Comparison of ENCODE assay signal across 1 cellular context in the genomic region with DNA sequence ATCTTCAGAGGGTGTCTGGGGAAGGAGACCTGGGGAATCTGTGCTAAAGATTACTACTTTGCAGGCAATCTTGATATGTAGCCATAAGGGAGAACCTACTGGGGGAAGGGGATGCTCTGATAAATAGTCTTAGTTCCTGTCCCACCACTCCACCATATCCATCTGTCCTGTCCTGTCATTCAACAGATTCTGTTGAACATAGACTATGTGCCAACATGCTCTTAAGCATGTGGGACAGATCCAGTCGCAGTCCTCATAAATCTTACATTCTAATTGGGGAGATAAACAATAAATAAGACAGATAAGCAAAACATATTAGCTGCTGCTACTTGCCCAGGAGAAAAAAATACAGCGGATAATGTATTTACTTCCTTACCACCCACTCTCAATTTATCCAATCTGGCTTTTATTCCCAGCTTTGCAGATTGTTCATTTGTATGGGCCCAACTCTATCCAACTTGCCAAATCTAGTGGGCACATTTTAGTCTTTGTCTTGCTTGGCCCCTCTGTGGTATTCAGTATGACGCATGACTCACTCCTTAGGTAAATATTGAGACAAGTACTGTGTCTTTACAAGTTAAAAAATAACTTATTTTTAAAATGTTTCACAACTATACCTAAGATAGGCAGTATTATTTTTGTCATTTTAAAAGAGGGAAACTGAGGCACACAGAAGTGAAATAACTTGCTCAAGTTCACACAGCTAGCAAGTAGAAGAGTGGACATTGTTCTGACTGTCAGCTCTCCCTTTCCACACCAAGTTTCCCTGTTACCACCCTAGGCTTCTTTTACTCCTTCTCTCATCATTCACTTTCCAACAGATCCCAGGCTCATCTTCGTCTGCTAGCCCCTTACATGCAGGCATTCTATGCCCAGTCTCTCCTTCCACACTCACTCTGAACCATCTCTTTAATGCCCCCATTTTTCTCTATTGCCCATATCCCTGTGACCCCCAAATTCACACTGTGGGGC.
TF ChIP-seq lines count a peak whose summit lies in the region.

No MANE protein-coding gene starts in this region.

TF ChIP-seq in HepG2, 621 proteins besides CTCF, POLR2A, EP300 and RAD21 (continued from another document and continues in another):
- TF ChIP-seq, protein P1, sequence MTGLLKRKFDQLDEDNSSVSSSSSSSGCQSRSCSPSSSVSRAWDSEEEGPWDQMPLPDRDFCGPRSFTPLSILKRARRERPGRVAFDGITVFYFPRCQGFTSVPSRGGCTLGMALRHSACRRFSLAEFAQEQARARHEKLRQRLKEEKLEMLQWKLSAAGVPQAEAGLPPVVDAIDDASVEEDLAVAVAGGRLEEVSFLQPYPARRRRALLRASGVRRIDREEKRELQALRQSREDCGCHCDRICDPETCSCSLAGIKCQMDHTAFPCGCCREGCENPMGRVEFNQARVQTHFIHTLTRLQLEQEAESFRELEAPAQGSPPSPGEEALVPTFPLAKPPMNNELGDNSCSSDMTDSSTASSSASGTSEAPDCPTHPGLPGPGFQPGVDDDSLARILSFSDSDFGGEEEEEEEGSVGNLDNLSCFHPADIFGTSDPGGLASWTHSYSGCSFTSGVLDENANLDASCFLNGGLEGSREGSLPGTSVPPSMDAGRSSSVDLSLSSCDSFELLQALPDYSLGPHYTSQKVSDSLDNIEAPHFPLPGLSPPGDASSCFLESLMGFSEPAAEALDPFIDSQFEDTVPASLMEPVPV (CRISPR knock-in tag; IDR thresholded peaks at IDR 0.05), result no peak
- TF ChIP-seq SIN3A (IDR thresholded peaks at IDR 0.05; ENCODE audit: borderline replicate concordance, low read depth, low read length) (no peak), MEF2D (CRISPR knock-in tag; IDR thresholded peaks at IDR 0.05) (no peak), SMAD3 (CRISPR knock-in tag; IDR thresholded peaks at IDR 0.05) (0 out of 2 replicates have a peak, but pooled peaks have one; percentile 19), JUNB (CRISPR knock-in tag; IDR thresholded peaks at IDR 0.05; ENCODE audit: borderline replicate concordance) (peak; percentile 97), PTBP1 (IDR thresholded peaks at IDR 0.05; ENCODE audit: low read depth, low read length, poor library complexity, severe bottlenecking) (no peak), KLF6 (CRISPR knock-in tag; IDR thresholded peaks at IDR 0.05) (no peak), MZF1 (CRISPR knock-in tag; IDR thresholded peaks at IDR 0.05; ENCODE audit: borderline replicate concordance) (no peak), ZNF30 (CRISPR knock-in tag; IDR thresholded peaks at IDR 0.05) (no peak), DPF2 (CRISPR knock-in tag; IDR thresholded peaks at IDR 0.05; ENCODE audit: borderline replicate concordance, low read depth) (peak; percentile 57; the same call in 1 of the 2 replicates), SP1 (IDR thresholded peaks at IDR 0.05) (no peak), SP1 (CRISPR knock-in tag; IDR thresholded peaks at IDR 0.05) (no peak), SAFB2 (CRISPR knock-in tag; IDR thresholded peaks at IDR 0.05; ENCODE audit: borderline replicate concordance, low read depth) (no peak), HNF4A (CRISPR knock-in tag; IDR thresholded peaks at IDR 0.05) (no peak), TSC22D2 (CRISPR knock-in tag; IDR thresholded peaks at IDR 0.05; ENCODE audit: borderline replicate concordance) (no peak), TBL1XR1 (IDR thresholded peaks at IDR 0.05; ENCODE audit: borderline replicate concordance, low read length, partially characterized antibody) (no peak), ZNF383 (CRISPR knock-in tag; IDR thresholded peaks at IDR 0.05; ENCODE audit: borderline replicate concordance) (no peak), BCL6 (CRISPR knock-in tag; IDR thresholded peaks at IDR 0.05) (peak; percentile 36; the same call in 1 of the 2 replicates), ZBTB21 (CRISPR knock-in tag; IDR thresholded peaks at IDR 0.05) (no peak), MAZ (IDR thresholded peaks at IDR 0.05; ENCODE audit: borderline replicate concordance, low read depth, low read length) (no peak), MAZ (CRISPR knock-in tag; IDR thresholded peaks at IDR 0.05; ENCODE audit: low read depth) (no peak), ZNF337 (CRISPR knock-in tag; IDR thresholded peaks at IDR 0.05; ENCODE audit: borderline replicate concordance, low read depth) (no peak), TEAD3 (CRISPR knock-in tag; optimal IDR thresholded peaks at IDR 0.05; ENCODE audit: borderline replicate concordance) (peak; percentile 85), SCMH1 (CRISPR knock-in tag; IDR thresholded peaks at IDR 0.05; ENCODE audit: borderline replicate concordance) (no peak), ZNF670 (CRISPR knock-in tag; IDR thresholded peaks at IDR 0.05; ENCODE audit: borderline replicate concordance) (no peak), ZNF776 (CRISPR knock-in tag; IDR thresholded peaks at IDR 0.05) (no peak), KDM5B (CRISPR knock-in tag; IDR thresholded peaks at IDR 0.05; ENCODE audit: borderline replicate concordance) (no peak), TBP (CRISPR knock-in tag; IDR thresholded peaks at IDR 0.05) (no peak), ZNF713 (CRISPR knock-in tag; IDR thresholded peaks at IDR 0.05) (no peak)
- TF ChIP-seq, protein P2, sequence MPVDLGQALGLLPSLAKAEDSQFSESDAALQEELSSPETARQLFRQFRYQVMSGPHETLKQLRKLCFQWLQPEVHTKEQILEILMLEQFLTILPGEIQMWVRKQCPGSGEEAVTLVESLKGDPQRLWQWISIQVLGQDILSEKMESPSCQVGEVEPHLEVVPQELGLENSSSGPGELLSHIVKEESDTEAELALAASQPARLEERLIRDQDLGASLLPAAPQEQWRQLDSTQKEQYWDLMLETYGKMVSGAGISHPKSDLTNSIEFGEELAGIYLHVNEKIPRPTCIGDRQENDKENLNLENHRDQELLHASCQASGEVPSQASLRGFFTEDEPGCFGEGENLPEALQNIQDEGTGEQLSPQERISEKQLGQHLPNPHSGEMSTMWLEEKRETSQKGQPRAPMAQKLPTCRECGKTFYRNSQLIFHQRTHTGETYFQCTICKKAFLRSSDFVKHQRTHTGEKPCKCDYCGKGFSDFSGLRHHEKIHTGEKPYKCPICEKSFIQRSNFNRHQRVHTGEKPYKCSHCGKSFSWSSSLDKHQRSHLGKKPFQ (CRISPR knock-in tag; IDR thresholded peaks at IDR 0.05; ENCODE audit: insufficient replicate concordance), result no peak
- TF ChIP-seq, protein P3, sequence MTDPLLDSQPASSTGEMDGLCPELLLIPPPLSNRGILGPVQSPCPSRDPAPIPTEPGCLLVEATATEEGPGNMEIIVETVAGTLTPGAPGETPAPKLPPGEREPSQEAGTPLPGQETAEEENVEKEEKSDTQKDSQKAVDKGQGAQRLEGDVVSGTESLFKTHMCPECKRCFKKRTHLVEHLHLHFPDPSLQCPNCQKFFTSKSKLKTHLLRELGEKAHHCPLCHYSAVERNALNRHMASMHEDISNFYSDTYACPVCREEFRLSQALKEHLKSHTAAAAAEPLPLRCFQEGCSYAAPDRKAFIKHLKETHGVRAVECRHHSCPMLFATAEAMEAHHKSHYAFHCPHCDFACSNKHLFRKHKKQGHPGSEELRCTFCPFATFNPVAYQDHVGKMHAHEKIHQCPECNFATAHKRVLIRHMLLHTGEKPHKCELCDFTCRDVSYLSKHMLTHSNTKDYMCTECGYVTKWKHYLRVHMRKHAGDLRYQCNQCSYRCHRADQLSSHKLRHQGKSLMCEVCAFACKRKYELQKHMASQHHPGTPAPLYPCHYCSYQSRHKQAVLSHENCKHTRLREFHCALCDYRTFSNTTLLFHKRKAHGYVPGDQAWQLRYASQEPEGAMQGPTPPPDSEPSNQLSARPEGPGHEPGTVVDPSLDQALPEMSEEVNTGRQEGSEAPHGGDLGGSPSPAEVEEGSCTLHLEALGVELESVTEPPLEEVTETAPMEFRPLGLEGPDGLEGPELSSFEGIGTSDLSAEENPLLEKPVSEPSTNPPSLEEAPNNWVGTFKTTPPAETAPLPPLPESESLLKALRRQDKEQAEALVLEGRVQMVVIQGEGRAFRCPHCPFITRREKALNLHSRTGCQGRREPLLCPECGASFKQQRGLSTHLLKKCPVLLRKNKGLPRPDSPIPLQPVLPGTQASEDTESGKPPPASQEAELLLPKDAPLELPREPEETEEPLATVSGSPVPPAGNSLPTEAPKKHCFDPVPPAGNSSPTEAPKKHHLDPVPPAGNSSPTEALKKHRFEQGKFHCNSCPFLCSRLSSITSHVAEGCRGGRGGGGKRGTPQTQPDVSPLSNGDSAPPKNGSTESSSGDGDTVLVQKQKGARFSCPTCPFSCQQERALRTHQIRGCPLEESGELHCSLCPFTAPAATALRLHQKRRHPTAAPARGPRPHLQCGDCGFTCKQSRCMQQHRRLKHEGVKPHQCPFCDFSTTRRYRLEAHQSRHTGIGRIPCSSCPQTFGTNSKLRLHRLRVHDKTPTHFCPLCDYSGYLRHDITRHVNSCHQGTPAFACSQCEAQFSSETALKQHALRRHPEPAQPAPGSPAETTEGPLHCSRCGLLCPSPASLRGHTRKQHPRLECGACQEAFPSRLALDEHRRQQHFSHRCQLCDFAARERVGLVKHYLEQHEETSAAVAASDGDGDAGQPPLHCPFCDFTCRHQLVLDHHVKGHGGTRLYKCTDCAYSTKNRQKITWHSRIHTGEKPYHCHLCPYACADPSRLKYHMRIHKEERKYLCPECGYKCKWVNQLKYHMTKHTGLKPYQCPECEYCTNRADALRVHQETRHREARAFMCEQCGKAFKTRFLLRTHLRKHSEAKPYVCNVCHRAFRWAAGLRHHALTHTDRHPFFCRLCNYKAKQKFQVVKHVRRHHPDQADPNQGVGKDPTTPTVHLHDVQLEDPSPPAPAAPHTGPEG (CRISPR knock-in tag; IDR thresholded peaks at IDR 0.05), result 0 out of 2 replicates have a peak, but pooled peaks have one; percentile 37
- TF ChIP-seq, protein P4, sequence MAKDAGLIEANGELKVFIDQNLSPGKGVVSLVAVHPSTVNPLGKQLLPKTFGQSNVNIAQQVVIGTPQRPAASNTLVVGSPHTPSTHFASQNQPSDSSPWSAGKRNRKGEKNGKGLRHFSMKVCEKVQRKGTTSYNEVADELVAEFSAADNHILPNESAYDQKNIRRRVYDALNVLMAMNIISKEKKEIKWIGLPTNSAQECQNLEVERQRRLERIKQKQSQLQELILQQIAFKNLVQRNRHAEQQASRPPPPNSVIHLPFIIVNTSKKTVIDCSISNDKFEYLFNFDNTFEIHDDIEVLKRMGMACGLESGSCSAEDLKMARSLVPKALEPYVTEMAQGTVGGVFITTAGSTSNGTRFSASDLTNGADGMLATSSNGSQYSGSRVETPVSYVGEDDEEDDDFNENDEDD (CRISPR knock-in tag; IDR thresholded peaks at IDR 0.05; ENCODE audit: borderline replicate concordance), result no peak
- TF ChIP-seq, protein P5, sequence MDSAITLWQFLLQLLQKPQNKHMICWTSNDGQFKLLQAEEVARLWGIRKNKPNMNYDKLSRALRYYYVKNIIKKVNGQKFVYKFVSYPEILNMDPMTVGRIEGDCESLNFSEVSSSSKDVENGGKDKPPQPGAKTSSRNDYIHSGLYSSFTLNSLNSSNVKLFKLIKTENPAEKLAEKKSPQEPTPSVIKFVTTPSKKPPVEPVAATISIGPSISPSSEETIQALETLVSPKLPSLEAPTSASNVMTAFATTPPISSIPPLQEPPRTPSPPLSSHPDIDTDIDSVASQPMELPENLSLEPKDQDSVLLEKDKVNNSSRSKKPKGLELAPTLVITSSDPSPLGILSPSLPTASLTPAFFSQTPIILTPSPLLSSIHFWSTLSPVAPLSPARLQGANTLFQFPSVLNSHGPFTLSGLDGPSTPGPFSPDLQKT (CRISPR knock-in tag; IDR thresholded peaks at IDR 0.05; ENCODE audit: borderline replicate concordance), result no peak
- TF ChIP-seq, protein P6, sequence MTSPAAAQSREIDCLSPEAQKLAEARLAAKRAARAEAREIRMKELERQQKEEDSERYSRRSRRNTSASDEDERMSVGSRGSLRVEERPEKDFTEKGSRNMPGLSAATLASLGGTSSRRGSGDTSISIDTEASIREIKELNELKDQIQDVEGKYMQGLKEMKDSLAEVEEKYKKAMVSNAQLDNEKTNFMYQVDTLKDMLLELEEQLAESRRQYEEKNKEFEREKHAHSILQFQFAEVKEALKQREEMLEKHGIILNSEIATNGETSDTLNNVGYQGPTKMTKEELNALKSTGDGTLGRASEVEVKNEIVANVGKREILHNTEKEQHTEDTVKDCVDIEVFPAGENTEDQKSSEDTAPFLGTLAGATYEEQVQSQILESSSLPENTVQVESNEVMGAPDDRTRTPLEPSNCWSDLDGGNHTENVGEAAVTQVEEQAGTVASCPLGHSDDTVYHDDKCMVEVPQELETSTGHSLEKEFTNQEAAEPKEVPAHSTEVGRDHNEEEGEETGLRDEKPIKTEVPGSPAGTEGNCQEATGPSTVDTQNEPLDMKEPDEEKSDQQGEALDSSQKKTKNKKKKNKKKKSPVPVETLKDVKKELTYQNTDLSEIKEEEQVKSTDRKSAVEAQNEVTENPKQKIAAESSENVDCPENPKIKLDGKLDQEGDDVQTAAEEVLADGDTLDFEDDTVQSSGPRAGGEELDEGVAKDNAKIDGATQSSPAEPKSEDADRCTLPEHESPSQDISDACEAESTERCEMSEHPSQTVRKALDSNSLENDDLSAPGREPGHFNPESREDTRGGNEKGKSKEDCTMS (CRISPR knock-in tag; conservative IDR thresholded peaks at IDR 0.05), result no peak
- TF ChIP-seq, protein P7, sequence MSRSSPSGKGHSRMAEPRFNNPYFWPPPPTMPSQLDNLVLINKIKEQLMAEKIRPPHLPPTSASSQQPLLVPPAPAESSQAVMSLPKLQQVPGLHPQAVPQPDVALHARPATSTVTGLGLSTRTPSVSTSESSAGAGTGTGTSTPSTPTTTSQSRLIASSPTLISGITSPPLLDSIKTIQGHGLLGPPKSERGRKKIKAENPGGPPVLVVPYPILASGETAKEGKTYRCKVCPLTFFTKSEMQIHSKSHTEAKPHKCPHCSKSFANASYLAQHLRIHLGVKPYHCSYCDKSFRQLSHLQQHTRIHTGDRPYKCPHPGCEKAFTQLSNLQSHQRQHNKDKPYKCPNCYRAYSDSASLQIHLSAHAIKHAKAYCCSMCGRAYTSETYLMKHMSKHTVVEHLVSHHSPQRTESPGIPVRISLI (CRISPR knock-in tag; IDR thresholded peaks at IDR 0.05; ENCODE audit: borderline replicate concordance), result no peak
- TF ChIP-seq, protein P8, sequence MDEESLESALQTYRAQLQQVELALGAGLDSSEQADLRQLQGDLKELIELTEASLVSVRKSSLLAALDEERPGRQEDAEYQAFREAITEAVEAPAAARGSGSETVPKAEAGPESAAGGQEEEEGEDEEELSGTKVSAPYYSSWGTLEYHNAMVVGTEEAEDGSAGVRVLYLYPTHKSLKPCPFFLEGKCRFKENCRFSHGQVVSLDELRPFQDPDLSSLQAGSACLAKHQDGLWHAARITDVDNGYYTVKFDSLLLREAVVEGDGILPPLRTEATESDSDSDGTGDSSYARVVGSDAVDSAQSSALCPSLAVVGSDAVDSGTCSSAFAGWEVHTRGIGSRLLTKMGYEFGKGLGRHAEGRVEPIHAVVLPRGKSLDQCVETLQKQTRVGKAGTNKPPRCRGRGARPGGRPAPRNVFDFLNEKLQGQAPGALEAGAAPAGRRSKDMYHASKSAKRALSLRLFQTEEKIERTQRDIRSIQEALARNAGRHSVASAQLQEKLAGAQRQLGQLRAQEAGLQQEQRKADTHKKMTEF (CRISPR knock-in tag; IDR thresholded peaks at IDR 0.05), result peak; percentile 22; the same call in 1 of the 2 replicates
- TF ChIP-seq, protein P9, sequence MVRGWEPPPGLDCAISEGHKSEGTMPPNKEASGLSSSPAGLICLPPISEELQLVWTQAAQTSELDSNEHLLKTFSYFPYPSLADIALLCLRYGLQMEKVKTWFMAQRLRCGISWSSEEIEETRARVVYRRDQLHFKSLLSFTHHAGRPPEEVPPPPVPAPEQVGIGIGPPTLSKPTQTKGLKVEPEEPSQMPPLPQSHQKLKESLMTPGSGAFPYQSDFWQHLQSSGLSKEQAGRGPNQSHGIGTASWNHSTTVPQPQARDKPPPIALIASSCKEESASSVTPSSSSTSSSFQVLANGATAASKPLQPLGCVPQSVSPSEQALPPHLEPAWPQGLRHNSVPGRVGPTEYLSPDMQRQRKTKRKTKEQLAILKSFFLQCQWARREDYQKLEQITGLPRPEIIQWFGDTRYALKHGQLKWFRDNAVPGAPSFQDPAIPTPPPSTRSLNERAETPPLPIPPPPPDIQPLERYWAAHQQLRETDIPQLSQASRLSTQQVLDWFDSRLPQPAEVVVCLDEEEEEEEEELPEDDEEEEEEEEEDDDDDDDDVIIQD (CRISPR knock-in tag; IDR thresholded peaks at IDR 0.05; ENCODE audit: low read depth), result peak; percentile 24; the same call in 1 of the 2 replicates
